Comparison of ENCODE assay signal across 2 cellular contexts in genomic region chr10:6215241-6215640, GRCh38.
TF ChIP-seq lines count a peak whose summit lies in the region.

No MANE protein-coding gene starts in this region.

TF ChIP-seq in A549, 52 proteins besides CTCF, POLR2A, EP300 and RAD21:
- TF ChIP-seq HES2 (IDR thresholded peaks at IDR 0.05) (no peak), TFCP2L1 (CRISPR knock-in tag; IDR thresholded peaks at IDR 0.05) (no peak), ZC3H11A (IDR thresholded peaks at IDR 0.05) (no peak), GATA3 (IDR thresholded peaks at IDR 0.05; ENCODE audit: borderline replicate concordance) (no peak), NPAS2 (CRISPR knock-in tag; IDR thresholded peaks at IDR 0.05; ENCODE audit: borderline replicate concordance) (no peak), RCOR1 (IDR thresholded peaks at IDR 0.05; ENCODE audit: low read depth, low read length) (no peak), BCL3 (IDR thresholded peaks at IDR 0.05) (no peak), REST (IDR thresholded peaks at IDR 0.05) (no peak), RFX5 (IDR thresholded peaks at IDR 0.05) (no peak), E2F6 (IDR thresholded peaks at IDR 0.05; ENCODE audit: borderline replicate concordance, low read depth) (no peak), ZFP36 (IDR thresholded peaks at IDR 0.05; ENCODE audit: borderline replicate concordance, partially characterized antibody) (no peak), CBX2 (IDR thresholded peaks at IDR 0.05; ENCODE audit: borderline replicate concordance, low read depth) (no peak), MAX (IDR thresholded peaks at IDR 0.05) (no peak), EHMT2 (IDR thresholded peaks at IDR 0.05; ENCODE audit: low read depth) (no peak)

TF ChIP-seq in GM12878, 131 proteins besides CTCF, POLR2A, EP300 and RAD21:
- TF ChIP-seq SREBF2 (IDR thresholded peaks at IDR 0.05; ENCODE audit: low read length) (no peak), TAF1 (IDR thresholded peaks at IDR 0.05; ENCODE audit: borderline replicate concordance, low read depth, low read length) (no peak), EGR1 (IDR thresholded peaks at IDR 0.05; ENCODE audit: borderline replicate concordance in 1 of 2, low read depth in 2 of 2, low read length in 2 of 2) (no peak), HDGF (IDR thresholded peaks at IDR 0.05) (no peak), BCL11A (IDR thresholded peaks at IDR 0.05; ENCODE audit: low read depth, low read length) (no peak)
